25 cellular contexts compared by ENCODE assay signal in genomic region chr14:36791402-36791801, GRCh38.
DNase-seq lines count a peak whose midpoint lies in the region; ATAC-seq, FAIRE-seq and TF ChIP-seq lines count a peak whose summit lies in the region.
"Had no signal": no experiment of that assay in that cellular context is flagged by ENCODE, and none has a peak within 500 bp of the region (broad histone marks: within the 10 kb centered on the region; RNA-seq: fewer than 3 reads in every experiment).

No MANE protein-coding gene starts in this region.

- H3K4me3 Mint-ChIP-seq in astrocyte (ENCODE audit: unreplicated experiment): no peak overlapping the region
- H3K4me3 Mint-ChIP-seq: CD4-positive, CD25-positive, alpha-beta regulatory T cell had no signal

- H3K4me2 ChIP-seq in Karpas-422 (ENCODE audit: low read depth, low read length, poor library complexity, severe bottlenecking): no peak overlapping the region
- H3K4me2 ChIP-seq in astrocyte (ENCODE audit: low read length): no peak overlapping the region
- peak overlapping the region; percentile 6 for H3K4me2 ChIP-seq in parathyroid adenoma (ENCODE audit: low read length)

- H3K4me1 Mint-ChIP-seq in astrocyte (ENCODE audit: low read depth, unreplicated experiment): peaks cover 5% of the 10 kb centered on the region
- H3K4me1 Mint-ChIP-seq: CD4-positive, CD25-positive, alpha-beta regulatory T cell had no signal

- no peak overlapping the region for H3K27ac ChIP-seq in Karpas-422 (ENCODE audit: low read length)
- H3K27ac ChIP-seq in astrocyte (ENCODE audit: low read depth, low read length): no peak overlapping the region
- H3K27ac ChIP-seq in parathyroid adenoma: no peak overlapping the region
- H3K27ac ChIP-seq: HL-60 had no signal

- DNase-seq in NCI-H345 (lab: John Stamatoyannopoulos, UW) (peak; percentile 22), NCI-H345 treated with DMSO at 0.1 percent for 48 hours (lab: John Stamatoyannopoulos, UW; ENCODE audit: unreplicated experiment) (no peak), Karpas-422 (no peak), astrocyte (ENCODE audit: low read depth) (no peak), RCC 7860 (ENCODE audit: low spot score) (no peak)
- no peak for DNase-seq in effector CD8-positive, alpha-beta T cell (lab: John Stamatoyannopoulos, UW)
- DNase-seq: BE2C; CD4-positive, CD25-positive, alpha-beta regulatory T cell; DMS153; GOT3; NCI-H1105 treated with DMSO at 0.1 percent for 48 hours; NCI-H226; NCI-H774; OCI-M1; RPMI8226; SHP77 treated with DMSO at 0.1 percent for 48 hours; T-helper 1 cell had no signal

- H2AFZ ChIP-seq in Karpas-422 (ENCODE audit: low read length) (peak overlapping the region; percentile 66; the same call in 1 of the 2 replicates), astrocyte (ENCODE audit: low read depth, low read length) (no peak overlapping the region), parathyroid adenoma (no peak overlapping the region)

- H3K4me1 ChIP-seq in Karpas-422 (ENCODE audit: low read length) (peaks cover 55% of the 10 kb centered on the region), astrocyte (ENCODE audit: insufficient read depth, low read length) (no peaks in the 10 kb centered on the region), parathyroid adenoma (no peaks in the 10 kb centered on the region)
- H3K4me1 ChIP-seq: BE2C had no signal

- H3K27ac Mint-ChIP-seq in astrocyte (ENCODE audit: unreplicated experiment): peak overlapping the region; percentile 34
- H3K27ac Mint-ChIP-seq: CD4-positive, CD25-positive, alpha-beta regulatory T cell had no signal

- no peaks in the 10 kb centered on the region for H3K79me2 ChIP-seq in Karpas-422 (ENCODE audit: low read length)
- no peaks in the 10 kb centered on the region for H3K79me2 ChIP-seq in astrocyte (ENCODE audit: insufficient read depth, low read length)
- no peaks in the 10 kb centered on the region for H3K79me2 ChIP-seq in parathyroid adenoma

- no peaks in the 10 kb centered on the region for H3K9me3 Mint-ChIP-seq in astrocyte (ENCODE audit: unreplicated experiment)

- no peaks in the 10 kb centered on the region for H3K36me3 Mint-ChIP-seq in astrocyte (ENCODE audit: low read depth, unreplicated experiment)
- H3K36me3 Mint-ChIP-seq: CD4-positive, CD25-positive, alpha-beta regulatory T cell had no signal

- FAIRE-seq in astrocyte (lab: Jason Lieb, UNC) (no peak), RCC 7860 (lab: Jason Lieb, UNC) (no peak)
- FAIRE-seq: GM12892, GM18507, HTR-8/SVneo had no signal

- H3K9me3 ChIP-seq in Karpas-422 (ENCODE audit: low read length): no peaks in the 10 kb centered on the region
- H3K9me3 ChIP-seq in astrocyte (ENCODE audit: insufficient read depth, low read depth, low read length): no peaks in the 10 kb centered on the region
- no peaks in the 10 kb centered on the region for H3K9me3 ChIP-seq in parathyroid adenoma (ENCODE audit: control insufficient read depth, low read length)
- H3K9me3 ChIP-seq: BE2C had no signal

- no peaks in the 10 kb centered on the region for H3K36me3 ChIP-seq in Karpas-422 (ENCODE audit: insufficient read depth, low read length)
- H3K36me3 ChIP-seq in astrocyte (ENCODE audit: insufficient read depth, low read length): no peaks in the 10 kb centered on the region
- no peaks in the 10 kb centered on the region for H3K36me3 ChIP-seq in parathyroid adenoma (ENCODE audit: control insufficient read depth, insufficient read depth, low read length)
- H3K36me3 ChIP-seq: BE2C had no signal

- no peaks in the 10 kb centered on the region for H3K9me2 ChIP-seq in Karpas-422 (replicated peaks; ENCODE audit: insufficient read depth, low read length)

- TF ChIP-seq CTCF in astrocyte (IDR thresholded peaks at IDR 0.05; ENCODE audit: insufficient read depth, low read depth, low read length): no peak
- TF ChIP-seq CTCF in parathyroid adenoma (IDR thresholded peaks at IDR 0.05): no peak

- H4K20me1 ChIP-seq in Karpas-422 (ENCODE audit: insufficient read depth, low read depth, low read length): no peaks in the 10 kb centered on the region
- H4K20me1 ChIP-seq in astrocyte (ENCODE audit: insufficient read depth, low read length): no peaks in the 10 kb centered on the region

- H3K27me3 Mint-ChIP-seq in astrocyte (ENCODE audit: low read depth, unreplicated experiment): no peaks in the 10 kb centered on the region

- ATAC-seq in HG03342 (IDR thresholded peaks at IDR 0.05; ENCODE audit: unreplicated experiment): no peak
- ATAC-seq: HCT116, SK-N-SH treated with all-trans-retinoic acid at 6 μM for 48 hours had no signal

- H3K27me3 ChIP-seq in Karpas-422 (ENCODE audit: low read length) (no peaks in the 10 kb centered on the region; the same call in 1 of the 2 replicates), astrocyte (ENCODE audit: insufficient read depth, low read length) (no peaks in the 10 kb centered on the region), parathyroid adenoma (ENCODE audit: control insufficient read depth, insufficient read depth, low read length) (no peaks in the 10 kb centered on the region)

- no peak overlapping the region for H3K9ac ChIP-seq in Karpas-422 (ENCODE audit: low read length)
- no peak overlapping the region for H3K9ac ChIP-seq in astrocyte (ENCODE audit: low read length)
- no peak overlapping the region for H3K9ac ChIP-seq in parathyroid adenoma

- no peak overlapping the region for H3K4me3 ChIP-seq in Karpas-422 (ENCODE audit: low read length)
- no peak overlapping the region for H3K4me3 ChIP-seq in astrocyte (ENCODE audit: insufficient read depth, low read depth, low read length)
- H3K4me3 ChIP-seq in parathyroid adenoma (ENCODE audit: low read depth, low read length): no peak overlapping the region
